ENCODE assay signal across 10 cellular contexts in the genomic region with DNA sequence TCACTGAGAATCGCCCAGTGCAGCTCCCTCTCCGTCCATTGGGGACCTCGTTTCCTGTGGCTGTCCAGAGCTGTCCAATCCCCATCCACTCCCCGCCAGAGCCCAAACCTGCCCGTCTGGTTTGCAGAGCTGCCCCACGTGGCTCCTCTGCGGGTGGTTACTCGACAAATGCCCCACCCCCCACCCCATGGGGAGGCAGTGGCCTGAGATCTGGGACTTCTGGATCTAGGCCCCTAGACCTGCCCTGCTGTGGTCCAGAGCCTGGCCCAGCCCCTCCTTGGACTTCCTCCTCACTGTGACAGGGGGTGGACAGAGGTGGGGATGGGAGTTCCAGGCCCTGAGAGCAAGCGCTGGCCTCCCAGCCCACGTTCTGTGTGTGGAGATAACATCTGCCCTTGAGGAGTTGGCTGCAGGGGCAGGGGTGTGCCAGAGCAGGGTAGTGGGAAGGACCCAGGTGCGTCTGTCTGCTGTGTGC. TPM values are rescaled to one million over a fixed set of nuclear protein-coding genes. Genes with fewer than 3 reads are reported as not detected.
A peak's percentile ranks its signal among the peaks of the same experiment; 100 is the strongest.
DNase-seq lines count a peak whose midpoint lies in the region; ATAC-seq and TF ChIP-seq lines count a peak whose summit lies in the region.
"Had no signal": no experiment of that assay in that cellular context is flagged by ENCODE, and none has a peak within 500 bp of the region (broad histone marks: within the 10 kb centered on the region; RNA-seq: fewer than 3 reads in every experiment).

No MANE protein-coding gene starts in this region.

- H3K27ac ChIP-seq in H9 (ENCODE audit: insufficient read length, low read depth, low read length) = no peak overlapping the region
- peak overlapping the region; percentile 32 for H3K27ac ChIP-seq in RWPE2 (ENCODE audit: poor library complexity, severe bottlenecking)
- H3K27ac ChIP-seq in foreskin keratinocyte = no peak overlapping the region
- peak overlapping the region; percentile 85 for H3K27ac ChIP-seq in trophoblast cell (ENCODE audit: low read depth, low read length)
- H3K27ac ChIP-seq in MM.1S (ENCODE audit: low read length) = no peak overlapping the region

- no peak overlapping the region for H4K8ac ChIP-seq in H9 (replicated peaks; ENCODE audit: insufficient read length, low read depth, low read length)
- peak overlapping the region; percentile 11 for H4K8ac ChIP-seq in trophoblast cell (ENCODE audit: low read depth, low read length)

- ATAC-seq in RWPE2 (ENCODE audit: low read depth) = peak; percentile 75
- ATAC-seq in foreskin keratinocyte = peak; percentile 74
- no peak for ATAC-seq in HG03460 (IDR thresholded peaks at IDR 0.05; ENCODE audit: unreplicated experiment)

- H3K4me3 Mint-ChIP-seq in H9 (no peak overlapping the region), HFFc6 (no peak overlapping the region)

- no peaks in the 10 kb centered on the region for H3K9me3 Mint-ChIP-seq in H9
- H3K9me3 Mint-ChIP-seq in HFFc6 = no peaks in the 10 kb centered on the region

- H3K27me3 Mint-ChIP-seq in H9 (ENCODE audit: low read depth) (no peaks in the 10 kb centered on the region), HFFc6 (ENCODE audit: insufficient read depth) (no peaks in the 10 kb centered on the region)

- no peaks in the 10 kb centered on the region for H3F3A ChIP-seq in MM.1S (ENCODE audit: insufficient read depth, low read length)

- H3K14ac ChIP-seq in H9 (ENCODE audit: insufficient read depth, low read length) = no peak overlapping the region
- peak overlapping the region; percentile 33 for H3K14ac ChIP-seq in trophoblast cell (ENCODE audit: low read length)

- H4K12ac ChIP-seq in trophoblast cell (ENCODE audit: low read depth, low read length) = peak overlapping the region; percentile 34

- peak; percentile 31; the same call in 1 of the 3 replicates for TF ChIP-seq CTCF in H9 (conservative IDR thresholded peaks at IDR 0.05)
- no peak for TF ChIP-seq CTCF in RWPE2 (IDR thresholded peaks at IDR 0.05; ENCODE audit: poor library complexity, severe bottlenecking)
- peak; percentile 28 for TF ChIP-seq CTCF in foreskin keratinocyte (conservative IDR thresholded peaks at IDR 0.05)
- TF ChIP-seq CTCF in MM.1S (IDR thresholded peaks at IDR 0.05; ENCODE audit: low read length) = no peak
- no peak for TF ChIP-seq CTCF in HFFc6 (IDR thresholded peaks at IDR 0.05)

- H4K20me1 ChIP-seq in H9 (ENCODE audit: control insufficient read depth, insufficient read depth, insufficient read length) (peaks cover 5% of the 10 kb centered on the region), MM.1S (ENCODE audit: insufficient read depth, low read length) (no peaks in the 10 kb centered on the region)

- no peak overlapping the region for H3K4ac ChIP-seq in H9 (ENCODE audit: low read depth, low read length)
- H3K4ac ChIP-seq in trophoblast cell (ENCODE audit: low read depth, low read length) = peak overlapping the region; percentile 80

- H3K36me3 ChIP-seq in RWPE2 (ENCODE audit: low read depth) (no peaks in the 10 kb centered on the region), trophoblast cell (ENCODE audit: control insufficient read depth in 1 of 2, insufficient read depth in 2 of 2, low read length in 2 of 2) (peaks cover 6 to 12% of the 10 kb centered on the region in 2 experiments), MM.1S (replicated peaks; ENCODE audit: insufficient read depth, low read length) (no peaks in the 10 kb centered on the region)

- no peak overlapping the region for H3K56ac ChIP-seq in H9 (ENCODE audit: insufficient read length, low read depth, low read length)

- H2BK5ac ChIP-seq in H9 (ENCODE audit: insufficient read length, low read length) = no peak overlapping the region
- H2BK5ac ChIP-seq in trophoblast cell (ENCODE audit: low read depth, low read length, poor library complexity) = peak overlapping the region; percentile 81

- H2BK12ac ChIP-seq in H9 (ENCODE audit: insufficient read length, low read depth, low read length) = no peak overlapping the region
- peak overlapping the region; percentile 39 for H2BK12ac ChIP-seq in trophoblast cell (ENCODE audit: low read length)

- peak; percentile 66 for DNase-seq in H9
- no peak for DNase-seq in RWPE2 (ENCODE audit: low spot score)
- DNase-seq in foreskin keratinocyte = peak; percentile 31 to 67
- peak; percentile 91 to 92 for DNase-seq in trophoblast cell
- no peak for DNase-seq in MM.1S
- no peak for DNase-seq in foreskin melanocyte
- no peak for DNase-seq in HFFc6
- DNase-seq: NCI-H2029 had no signal

- no peak overlapping the region for H2AFZ ChIP-seq in H9 (ENCODE audit: low read length)
- no peak overlapping the region for H2AFZ ChIP-seq in trophoblast cell (ENCODE audit: insufficient read depth, low read length, poor library complexity)
- H2AFZ ChIP-seq in MM.1S (ENCODE audit: low read length) = no peak overlapping the region

- H3K4me1 Mint-ChIP-seq in H9 (peaks cover 42 to 64% of the 10 kb centered on the region in 2 experiments), HFFc6 (ENCODE audit: low read depth) (peaks cover 13% of the 10 kb centered on the region)

- H3K4me2 ChIP-seq in H9 (ENCODE audit: insufficient read depth, insufficient read length, low read length) = no peak overlapping the region
- H3K4me2 ChIP-seq in trophoblast cell (ENCODE audit: low read length) = peak overlapping the region; percentile 32
- no peak overlapping the region for H3K4me2 ChIP-seq in MM.1S (ENCODE audit: low read depth, low read length)

- H2BK15ac ChIP-seq in H9 (ENCODE audit: low read depth, low read length) = no peak overlapping the region

- peaks cover 2% of the 10 kb centered on the region for H3K23me2 ChIP-seq in H9 (ENCODE audit: insufficient read length, low read depth, low read length, poor library complexity, severe bottlenecking)

- peaks cover 4% of the 10 kb centered on the region; the same call in 1 of the 2 replicates for H3K79me2 ChIP-seq in H9 (ENCODE audit: insufficient read depth, low read length)
- peaks cover 30% of the 10 kb centered on the region for H3K79me2 ChIP-seq in trophoblast cell (ENCODE audit: control insufficient read depth, insufficient read depth, low read length, poor library complexity)
- H3K79me2 ChIP-seq in MM.1S (ENCODE audit: low read length) = peaks cover 16% of the 10 kb centered on the region

- no peak overlapping the region for H3K9ac ChIP-seq in H9 (ENCODE audit: extremely low read depth, insufficient read length, low read length)
- H3K9ac ChIP-seq in trophoblast cell (ENCODE audit: low read length) = no peak overlapping the region
- H3K9ac ChIP-seq in MM.1S (ENCODE audit: low read length) = no peak overlapping the region

- H3K9me2 ChIP-seq in MM.1S (replicated peaks; ENCODE audit: insufficient read depth, low read length) = no peaks in the 10 kb centered on the region

- H3K79me1 ChIP-seq in H9 (ENCODE audit: insufficient read depth, low read depth, low read length, poor library complexity, severe bottlenecking) (no peaks in the 10 kb centered on the region), trophoblast cell (ENCODE audit: low read length) (peaks cover 22% of the 10 kb centered on the region)

- no peaks in the 10 kb centered on the region for H3K9me3 ChIP-seq in H9 (ENCODE audit: control insufficient read depth, low read depth, low read length)
- H3K9me3 ChIP-seq in RWPE2 (ENCODE audit: severe bottlenecking) = no peaks in the 10 kb centered on the region
- H3K9me3 ChIP-seq in trophoblast cell (ENCODE audit: insufficient read depth, low read depth, low read length) = peaks cover 2% of the 10 kb centered on the region
- H3K9me3 ChIP-seq in MM.1S (replicated peaks; ENCODE audit: insufficient read depth, low read length) = no peaks in the 10 kb centered on the region

- H2BK20ac ChIP-seq in H9 (ENCODE audit: low read depth, low read length, poor library complexity, severe bottlenecking) = no peak overlapping the region

- WGBS in H9 (ENCODE audit: extremely low coverage, insufficient read length, low lambda C conversion rate) = no CpG with 5 or more reads among the region's 11 CpGs
- WGBS in trophoblast cell (ENCODE audit: extremely low coverage, insufficient coverage, insufficient read length) = no CpG with 5 or more reads among the region's 11 CpGs

- H3K4me1 ChIP-seq in H9 (ENCODE audit: insufficient read depth, low read length) (peaks cover 5% of the 10 kb centered on the region; the same call in 1 of the 2 replicates), RWPE2 (ENCODE audit: insufficient read depth, poor library complexity, severe bottlenecking) (peaks cover 17% of the 10 kb centered on the region), foreskin keratinocyte (peaks cover 18% of the 10 kb centered on the region), trophoblast cell (ENCODE audit: control insufficient read depth in 1 of 2, insufficient read depth in 2 of 2, low read length in 2 of 2) (peaks cover 45 to 58% of the 10 kb centered on the region in 2 experiments), MM.1S (ENCODE audit: low read length) (no peaks in the 10 kb centered on the region)

- H3K4me3 ChIP-seq in RWPE2 (ENCODE audit: severe bottlenecking) (no peak overlapping the region), trophoblast cell (ENCODE audit: low read depth, low read length) (no peak overlapping the region), MM.1S (ENCODE audit: low read length) (no peak overlapping the region)

- H2BK120ac ChIP-seq in H9 (ENCODE audit: low read depth, low read length, poor library complexity, severe bottlenecking) (no peak overlapping the region), trophoblast cell (ENCODE audit: insufficient read depth, low read length, poor library complexity) (peak overlapping the region; percentile 26)

- H3K27ac Mint-ChIP-seq in H9 = peak overlapping the region in 2 of 3 experiments; percentile 57 to 62; a peak in 2 of 7 replicates
- no peak overlapping the region for H3K27ac Mint-ChIP-seq in HFFc6

- H3K23ac ChIP-seq in H9 (ENCODE audit: insufficient read length, low read depth, low read length) = no peak overlapping the region
- H3K23ac ChIP-seq in trophoblast cell (ENCODE audit: low read length) = no peak overlapping the region

- H3K36me3 Mint-ChIP-seq in H9 (ENCODE audit: insufficient read depth in 1 of 3, low read depth in 3 of 3) = peaks cover 2 to 13% (median 6%) of the 10 kb centered on the region in 3 experiments; a peak in 6 of 7 replicates
- peaks cover 7% of the 10 kb centered on the region; the same call in 1 of the 2 replicates for H3K36me3 Mint-ChIP-seq in HFFc6 (ENCODE audit: low read depth)

- H3T11ph ChIP-seq in H9 (ENCODE audit: low read length) = no peak overlapping the region

- H2AK5ac ChIP-seq in H9 (ENCODE audit: insufficient read length, low read length) = no peak overlapping the region
- H2AK5ac ChIP-seq in trophoblast cell (ENCODE audit: low read length) = peak overlapping the region; percentile 16

- H3K27me3 ChIP-seq in H9 (ENCODE audit: insufficient read depth, low read length) = no peaks in the 10 kb centered on the region
- H3K27me3 ChIP-seq in RWPE2 (ENCODE audit: insufficient read depth, poor library complexity, severe bottlenecking) = no peaks in the 10 kb centered on the region
- H3K27me3 ChIP-seq in foreskin keratinocyte = no peaks in the 10 kb centered on the region
- H3K27me3 ChIP-seq in trophoblast cell (ENCODE audit: insufficient read depth, low read length) = no peaks in the 10 kb centered on the region
- no peaks in the 10 kb centered on the region for H3K27me3 ChIP-seq in MM.1S (replicated peaks; ENCODE audit: insufficient read depth, low read length)

- H4K91ac ChIP-seq in H9 (ENCODE audit: insufficient read length, low read depth, low read length) (no peak overlapping the region), trophoblast cell (ENCODE audit: low read depth, low read length) (peak overlapping the region; percentile 90)

- H4K5ac ChIP-seq in H9 (ENCODE audit: insufficient read length, low read depth, low read length) = no peak overlapping the region

- no peak overlapping the region for H3K18ac ChIP-seq in H9 (ENCODE audit: insufficient read length, low read depth, low read length)
- H3K18ac ChIP-seq in trophoblast cell (ENCODE audit: low read length) = peak overlapping the region; percentile 43

RNA-seq across cellular contexts. Expression of gene PAK4, which starts 29.1 kb away (rescaled TPM):
- total RNA-seq in H9 (2021) = 62.6 and 63.1 TPM in 2 replicates
- 28.6 TPM in 2 replicates for total RNA-seq in foreskin keratinocyte
- 33.2 and 35.5 TPM in 2 replicates for polyA plus RNA-seq in foreskin keratinocyte
- 117 and 130 TPM in 2 replicates for polyA plus RNA-seq in trophoblast cell (2013)
- total RNA-seq in HFFc6 (2021; fragmentation: NEBNext Ultra II Directional; extraction: Animal tissue kit (Norgen Biotek cat#: 25700)) = 10 to 100 TPM; 35.4 to 40.4 (median 35.8) TPM

RNA-seq across cellular contexts. Expression of gene NCCRP1, which starts 42.1 kb away (rescaled TPM):
- 1.9 and 2.7 TPM in 2 replicates for total RNA-seq in H9 (2021)
- total RNA-seq in foreskin keratinocyte = 0.32 and 0.48 TPM in 2 replicates
- polyA plus RNA-seq in foreskin keratinocyte = 0.23 and 0.46 TPM in 2 replicates
- polyA plus RNA-seq in trophoblast cell (2013) = 5.0 and 5.2 TPM in 2 replicates
- total RNA-seq in HFFc6 (2021; fragmentation: NEBNext Ultra II Directional; extraction: Animal tissue kit (Norgen Biotek cat#: 25700)) = not detected

RNA-seq across cellular contexts. Expression of gene SYCN, which starts 49.4 kb away (rescaled TPM):
- not detected in 2 replicates for total RNA-seq in H9 (2021)
- not detected in 2 replicates for total RNA-seq in foreskin keratinocyte
- not detected in 2 replicates for polyA plus RNA-seq in foreskin keratinocyte
- polyA plus RNA-seq in trophoblast cell (2013) = not detected in 2 replicates
- total RNA-seq in HFFc6 (2021; fragmentation: NEBNext Ultra II Directional; extraction: Animal tissue kit (Norgen Biotek cat#: 25700)) = not detected
- total RNA-seq: kidney epithelial cell had no signal

Comparison
In these comparisons a context has a peak if more than half of its experiments do, and no peak if none do; other contexts are left out.
1. DNase-seq: peak in H9 (single experiment), foreskin keratinocyte (2 of 2) and trophoblast cell (2 of 2); none in RWPE2 (single experiment), MM.1S (single experiment), foreskin melanocyte (single experiment) and HFFc6 (single experiment).
2. H3K27ac ChIP-seq: peak in RWPE2 (single experiment) and trophoblast cell (single experiment); none in H9 (single experiment), foreskin keratinocyte (single experiment) and MM.1S (single experiment).
3. CTCF ChIP-seq: peak in H9 (single experiment) and foreskin keratinocyte (single experiment); none in RWPE2 (single experiment), MM.1S (single experiment) and HFFc6 (single experiment).